1 cellular context compared by ENCODE assay signal in the genomic region with DNA sequence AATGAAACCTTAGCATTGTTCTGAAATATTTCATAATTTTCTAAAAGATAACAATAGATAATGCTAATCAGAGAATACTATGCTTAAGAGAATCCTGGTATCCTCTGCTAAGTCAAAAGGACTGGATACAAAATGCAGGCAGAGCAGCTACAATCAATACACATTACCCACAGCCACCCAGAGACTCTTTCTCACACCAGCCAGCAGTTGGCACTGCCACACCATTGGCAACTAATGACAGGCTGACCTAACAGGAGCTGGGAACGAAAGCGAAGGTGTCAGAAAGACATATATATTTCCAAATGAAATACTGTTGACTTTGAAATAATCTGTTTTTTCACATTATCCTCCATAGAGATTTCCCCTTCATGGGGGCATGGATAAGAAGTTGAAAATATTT.
TF ChIP-seq lines count a peak whose summit lies in the region.

No MANE protein-coding gene starts in this region.

TF ChIP-seq in HepG2, 621 proteins besides CTCF, POLR2A, EP300 and RAD21:
- no peak for TF ChIP-seq RBM39 (IDR thresholded peaks at IDR 0.05; ENCODE audit: low read depth, low read length, poor library complexity, severe bottlenecking)
TF ChIP-seq in HepG2: peak in this region for 0.
